Comparison of ENCODE assay signal across 2 cellular contexts in genomic region chr3:60841355-60841754, GRCh38.
TF ChIP-seq lines count a peak whose summit lies in the region.

No MANE protein-coding gene starts in this region.

TF ChIP-seq in SK-N-SH, 30 proteins besides CTCF, POLR2A, EP300 and RAD21 (continued from another document):
- TF ChIP-seq REST (IDR thresholded peaks at IDR 0.05; ENCODE audit: low read depth, low read length) (no peak), RFX5 (IDR thresholded peaks at IDR 0.05; ENCODE audit: low read length) (no peak), FOSL2 (IDR thresholded peaks at IDR 0.05; ENCODE audit: borderline replicate concordance, low read depth) (no peak), ZBTB33 (IDR thresholded peaks at IDR 0.05; ENCODE audit: borderline replicate concordance, low read depth) (no peak), TEAD4 (IDR thresholded peaks at IDR 0.05; ENCODE audit: borderline replicate concordance, insufficient read depth) (no peak), IRF3 (IDR thresholded peaks at IDR 0.05; ENCODE audit: low read depth, low read length) (no peak), TAF1 (IDR thresholded peaks at IDR 0.05; ENCODE audit: borderline replicate concordance, low read depth, low read length) (no peak), JUND (IDR thresholded peaks at IDR 0.05) (no peak), MAX (IDR thresholded peaks at IDR 0.05; ENCODE audit: low read depth) (no peak), FOXM1 (IDR thresholded peaks at IDR 0.05; ENCODE audit: low read depth) (no peak)

TF ChIP-seq in HepG2, 621 proteins besides CTCF, POLR2A, EP300 and RAD21 (continued from another document and continues in another):
- no peak for TF ChIP-seq ZNF280B (CRISPR knock-in tag; IDR thresholded peaks at IDR 0.05; ENCODE audit: borderline replicate concordance)
- no peak for TF ChIP-seq PCBP2 (optimal IDR thresholded peaks at IDR 0.05; ENCODE audit: low read depth, low read length, poor library complexity, severe bottlenecking)
- no peak for TF ChIP-seq ZNF136 (CRISPR knock-in tag; IDR thresholded peaks at IDR 0.05; ENCODE audit: low read depth)
- no peak for TF ChIP-seq MZF1 (CRISPR knock-in tag; IDR thresholded peaks at IDR 0.05; ENCODE audit: borderline replicate concordance)
- TF ChIP-seq RARA (CRISPR knock-in tag; IDR thresholded peaks at IDR 0.05): peak; percentile 21; the same call in 1 of the 2 replicates
- no peak for TF ChIP-seq ZC3H13 (CRISPR knock-in tag; IDR thresholded peaks at IDR 0.05)
- TF ChIP-seq NFYC (CRISPR knock-in tag; IDR thresholded peaks at IDR 0.05): no peak
- TF ChIP-seq MED1 (CRISPR knock-in tag; IDR thresholded peaks at IDR 0.05): no peak
- TF ChIP-seq PHF21A (CRISPR knock-in tag; IDR thresholded peaks at IDR 0.05): no peak
- TF ChIP-seq PREB (CRISPR knock-in tag; IDR thresholded peaks at IDR 0.05): no peak
- TF ChIP-seq ZNF354B (CRISPR knock-in tag; IDR thresholded peaks at IDR 0.05): no peak
- TF ChIP-seq ZNF468 (CRISPR knock-in tag; IDR thresholded peaks at IDR 0.05): no peak
- no peak for TF ChIP-seq ZC3H4 (CRISPR knock-in tag; IDR thresholded peaks at IDR 0.05; ENCODE audit: borderline replicate concordance)
- peak; percentile 74; the same call in 1 of the 2 replicates for TF ChIP-seq TBX3 (IDR thresholded peaks at IDR 0.05; ENCODE audit: borderline replicate concordance)
- TF ChIP-seq NR2F1 (CRISPR knock-in tag; IDR thresholded peaks at IDR 0.05): peak; percentile 62 to 93; a peak in 3 of 4 replicates
- peak; percentile 80 for TF ChIP-seq ONECUT2 (CRISPR knock-in tag; IDR thresholded peaks at IDR 0.05)
- TF ChIP-seq REST (IDR thresholded peaks at IDR 0.05; ENCODE audit: borderline replicate concordance in 1 of 2, low read depth in 1 of 2, low read length in 2 of 2): peak in 1 of 2 experiments; percentile 11; a peak in 1 of 4 replicates
- TF ChIP-seq ZNF639 (CRISPR knock-in tag; conservative IDR thresholded peaks at IDR 0.05): no peak
- TF ChIP-seq NR2F6 (IDR thresholded peaks at IDR 0.05): peak; percentile 94
- no peak; the same call in 1 of the 2 replicates for TF ChIP-seq NR2F6 (CRISPR knock-in tag; IDR thresholded peaks at IDR 0.05)
- no peak for TF ChIP-seq CREB1 (IDR thresholded peaks at IDR 0.05)
- no peak for TF ChIP-seq CREB1 (CRISPR knock-in tag; IDR thresholded peaks at IDR 0.05)
- TF ChIP-seq NKX3-1 (CRISPR knock-in tag; IDR thresholded peaks at IDR 0.05): no peak
- no peak for TF ChIP-seq MLXIP (CRISPR knock-in tag; IDR thresholded peaks at IDR 0.05; ENCODE audit: borderline replicate concordance)
- peak; percentile 77; the same call in 1 of the 2 replicates for TF ChIP-seq GATA4 (IDR thresholded peaks at IDR 0.05; ENCODE audit: borderline replicate concordance, low read depth)
- no peak for TF ChIP-seq ZNF484 (CRISPR knock-in tag; IDR thresholded peaks at IDR 0.05; ENCODE audit: borderline replicate concordance, low read depth)
- no peak for TF ChIP-seq KDM3A (CRISPR knock-in tag; IDR thresholded peaks at IDR 0.05; ENCODE audit: low read depth)
- TF ChIP-seq PHF8 (CRISPR knock-in tag; IDR thresholded peaks at IDR 0.05): no peak
- no peak for TF ChIP-seq PPARG (CRISPR knock-in tag; conservative IDR thresholded peaks at IDR 0.05)
- TF ChIP-seq ZNF614 (CRISPR knock-in tag; IDR thresholded peaks at IDR 0.05; ENCODE audit: borderline replicate concordance): no peak
- TF ChIP-seq IRF2 (CRISPR knock-in tag; IDR thresholded peaks at IDR 0.05): no peak
- no peak for TF ChIP-seq ZNF776 (CRISPR knock-in tag; IDR thresholded peaks at IDR 0.05)
- no peak for TF ChIP-seq BRF2 (CRISPR knock-in tag; IDR thresholded peaks at IDR 0.05)
- no peak for TF ChIP-seq ZSCAN22 (CRISPR knock-in tag; IDR thresholded peaks at IDR 0.05)
- no peak for TF ChIP-seq MXD3 (CRISPR knock-in tag; IDR thresholded peaks at IDR 0.05)
- no peak for TF ChIP-seq KAT2B (IDR thresholded peaks at IDR 0.05; ENCODE audit: borderline replicate concordance, low read depth, low read length)
- no peak for TF ChIP-seq HOXA9 (CRISPR knock-in tag; IDR thresholded peaks at IDR 0.05; ENCODE audit: borderline replicate concordance)
- peak; percentile 78; the same call in 1 of the 2 replicates for TF ChIP-seq FOXJ3 (CRISPR knock-in tag; IDR thresholded peaks at IDR 0.05; ENCODE audit: borderline replicate concordance)
- peak; percentile 18 for TF ChIP-seq TEAD3 (CRISPR knock-in tag; optimal IDR thresholded peaks at IDR 0.05; ENCODE audit: borderline replicate concordance)
- no peak for TF ChIP-seq ZNF788 (CRISPR knock-in tag; IDR thresholded peaks at IDR 0.05; ENCODE audit: borderline replicate concordance)
- TF ChIP-seq ZNF362 (CRISPR knock-in tag; IDR thresholded peaks at IDR 0.05; ENCODE audit: borderline replicate concordance): no peak
- TF ChIP-seq ZFAT (CRISPR knock-in tag; conservative IDR thresholded peaks at IDR 0.05): no peak
- peak; percentile 67; the same call in 1 of the 2 replicates for TF ChIP-seq ZNF609 (CRISPR knock-in tag; IDR thresholded peaks at IDR 0.05; ENCODE audit: borderline replicate concordance)
